11 cellular contexts compared by ENCODE assay signal in genomic region chr14:74988131-74988530, GRCh38. TPM values are rescaled to one million over a fixed set of nuclear protein-coding genes. Genes with fewer than 3 reads are reported as not detected.
DNase-seq lines count a peak whose midpoint lies in the region; ATAC-seq lines count a peak whose summit lies in the region.
"Had no signal": no experiment of that assay in that cellular context is flagged by ENCODE, and none has a peak within 500 bp of the region (broad histone marks: within the 10 kb centered on the region; RNA-seq: fewer than 3 reads in every experiment).

No MANE protein-coding gene starts in this region.

- no peaks in the 10 kb centered on the region for H3K9me2 ChIP-seq in Karpas-422 (replicated peaks; ENCODE audit: insufficient read depth, low read length)

- H3K36me3 ChIP-seq in skeletal muscle tissue (ENCODE audit: control insufficient read depth in 3 of 3, insufficient read depth in 3 of 3, low read length in 3 of 3) (no peaks in the 10 kb centered on the region), Karpas-422 (ENCODE audit: insufficient read depth, low read length) (no peaks in the 10 kb centered on the region)
- H3K36me3 ChIP-seq: tibial artery had no signal

- H4K20me1 ChIP-seq in Karpas-422 (ENCODE audit: insufficient read depth, low read depth, low read length): no peaks in the 10 kb centered on the region

- H3K27ac ChIP-seq in skeletal muscle tissue (ENCODE audit: low read depth, low read length) (peak overlapping the region; percentile 56), Karpas-422 (ENCODE audit: low read length) (no peak overlapping the region)

- no peak overlapping the region for H3K4me2 ChIP-seq in Karpas-422 (ENCODE audit: low read depth, low read length, poor library complexity, severe bottlenecking)

- ATAC-seq in HG02642 (IDR thresholded peaks at IDR 0.05; ENCODE audit: poor library complexity, unreplicated experiment): no peak
- no peak for ATAC-seq in GM18502 (IDR thresholded peaks at IDR 0.05; ENCODE audit: poor library complexity, unreplicated experiment)
- ATAC-seq: activated T-helper 17 cell treated with anti-CD3 and anti-CD28 coated beads, Interleukin-2, amount 50 U/mL, for 72 hours had no signal

- peak overlapping the region in 1 of 3 donors; percentile 29 for H3K4me3 ChIP-seq in skeletal muscle tissue (ENCODE audit: low read length in 3 of 3)
- H3K4me3 ChIP-seq in Karpas-422 (ENCODE audit: low read length): no peak overlapping the region
- H3K4me3 ChIP-seq: tibial artery had no signal

- H2AFZ ChIP-seq in Karpas-422 (ENCODE audit: low read length): no peak overlapping the region

- H3K79me2 ChIP-seq in Karpas-422 (ENCODE audit: low read length): no peaks in the 10 kb centered on the region

- H3K9ac ChIP-seq in skeletal muscle tissue (ENCODE audit: low read depth in 1 of 3, low read length in 3 of 3) (no peak overlapping the region), Karpas-422 (ENCODE audit: low read length) (no peak overlapping the region)

- DNase-seq in NCI-H2171 treated with DMSO at 0.1 percent for 48 hours (lab: John Stamatoyannopoulos, UW): peak; percentile 61
- no peak for DNase-seq in NCI-H2171 (lab: John Stamatoyannopoulos, UW)
- DNase-seq in RPMI7951 (ENCODE audit: low read depth): peak; percentile 55
- DNase-seq in fibroblast of peridontal ligament (ENCODE audit: extremely low read depth): peak; percentile 25
- no peak for DNase-seq in Karpas-422
- DNase-seq: KBM-7 had no signal

- H3K27me3 ChIP-seq in skeletal muscle tissue (ENCODE audit: control insufficient read depth in 3 of 3, insufficient read depth in 3 of 3, low read length in 3 of 3) (no peaks in the 10 kb centered on the region), Karpas-422 (ENCODE audit: low read length) (no peaks in the 10 kb centered on the region)
- H3K27me3 ChIP-seq: tibial artery had no signal

- peaks cover 2 to 13% (median 12%) of the 10 kb centered on the region in 3 donors for H3K4me1 ChIP-seq in skeletal muscle tissue (ENCODE audit: control insufficient read depth in 3 of 3, insufficient read depth in 3 of 3, low read length in 3 of 3)
- H3K4me1 ChIP-seq in Karpas-422 (ENCODE audit: low read length): no peaks in the 10 kb centered on the region

- no peaks in the 10 kb centered on the region for H3K9me3 ChIP-seq in skeletal muscle tissue (ENCODE audit: control insufficient read depth in 3 of 3, low read length in 3 of 3)
- H3K9me3 ChIP-seq in Karpas-422 (ENCODE audit: low read length): no peaks in the 10 kb centered on the region
- H3K9me3 ChIP-seq: tibial artery had no signal

RNA-seq across cellular contexts. Expression of gene EIF2B2, which starts 14.6 kb away (rescaled TPM):
- 50.3 and 58.6 TPM in 2 replicates for total RNA-seq in RPMI7951 (2014; rRNA removed; shearing (Covaris generic))
- total RNA-seq in skeletal muscle tissue: 18.8 TPM
- total RNA-seq in Karpas-422 (2014; rRNA removed; shearing (Covaris generic); ENCODE audit: low replicate concordance): 86.5 and 106 TPM in 2 replicates

RNA-seq across cellular contexts. Expression of gene PGF, which starts 32.7 kb away (rescaled TPM):
- 0.36 and 0.98 TPM in 2 replicates for total RNA-seq in RPMI7951 (2014; rRNA removed; shearing (Covaris generic))
- 8.9 TPM for total RNA-seq in skeletal muscle tissue
- 3.5 and 8.3 TPM in 2 replicates for total RNA-seq in Karpas-422 (2014; rRNA removed; shearing (Covaris generic); ENCODE audit: low replicate concordance)

Comparison
In these comparisons a context has a peak if more than half of its experiments do, and no peak if none do; other contexts are left out.
1. DNase-seq: peak in NCI-H2171 treated with DMSO at 0.1 percent for 48 hours (single experiment), RPMI7951 (single experiment) and fibroblast of peridontal ligament (single experiment); none in NCI-H2171 (single experiment) and Karpas-422 (single experiment).